Comparison of ENCODE assay signal across 1 cellular context in genomic region chr15:74906450-74907276, GRCh38.
TF ChIP-seq lines count a peak whose summit lies in the region.

TSS of gene FAM219B (minus strand) at chr15:74906851. CDS start at chr15:74906800, 51 bp downstream.

TF ChIP-seq in HepG2, 621 proteins besides CTCF, POLR2A, EP300 and RAD21 (continued from another document and continues in another):
- TF ChIP-seq ZNF841 (CRISPR knock-in tag; IDR thresholded peaks at IDR 0.05; ENCODE audit: borderline replicate concordance) (no peak), CCAR2 (optimal IDR thresholded peaks at IDR 0.05; ENCODE audit: low read depth, low read length) (no peak), HDAC1 (CRISPR knock-in tag; IDR thresholded peaks at IDR 0.05) (peak; percentile 23; the same call in 1 of the 2 replicates), SKI (IDR thresholded peaks at IDR 0.05; ENCODE audit: partially characterized antibody) (peak; percentile 15), SUZ12 (IDR thresholded peaks at IDR 0.05; ENCODE audit: low read depth, low read length) (no peak), PLSCR1 (CRISPR knock-in tag; IDR thresholded peaks at IDR 0.05; ENCODE audit: borderline replicate concordance) (no peak), ELF3 (CRISPR knock-in tag; IDR thresholded peaks at IDR 0.05) (peak; percentile 30), FIP1L1 (IDR thresholded peaks at IDR 0.05; ENCODE audit: borderline replicate concordance, insufficient read depth, low read depth, low read length) (peak; percentile 65; the same call in 1 of the 2 replicates), SALL1 (CRISPR knock-in tag; IDR thresholded peaks at IDR 0.05) (peak; percentile 27; the same call in 1 of the 2 replicates), ZNF670 (CRISPR knock-in tag; IDR thresholded peaks at IDR 0.05; ENCODE audit: borderline replicate concordance) (no peak), ZNF790 (CRISPR knock-in tag; IDR thresholded peaks at IDR 0.05; ENCODE audit: borderline replicate concordance) (no peak), ZNF30 (CRISPR knock-in tag; IDR thresholded peaks at IDR 0.05) (no peak), KDM4B (CRISPR knock-in tag; IDR thresholded peaks at IDR 0.05) (0 out of 2 replicates have a peak, but pooled peaks have one; percentile 33), HNRNPLL (IDR thresholded peaks at IDR 0.05; ENCODE audit: low read depth, low read length, poor library complexity, severe bottlenecking) (peak; percentile 71), KDM5A (IDR thresholded peaks at IDR 0.05; ENCODE audit: borderline replicate concordance, low read length) (peak; percentile 68; the same call in 1 of the 2 replicates), HNRNPUL1 (IDR thresholded peaks at IDR 0.05; ENCODE audit: low read depth, low read length) (no peak), PHF20 (CRISPR knock-in tag; IDR thresholded peaks at IDR 0.05) (peak; percentile 55; the same call in 1 of the 2 replicates), ZFX (CRISPR knock-in tag; IDR thresholded peaks at IDR 0.05; ENCODE audit: low read depth) (peak; percentile 83), ZNF773 (CRISPR knock-in tag; IDR thresholded peaks at IDR 0.05; ENCODE audit: borderline replicate concordance) (no peak), NFRKB (IDR thresholded peaks at IDR 0.05) (no peak), NFKB2 (CRISPR knock-in tag; IDR thresholded peaks at IDR 0.05; ENCODE audit: borderline replicate concordance) (peak; percentile 28; the same call in 1 of the 2 replicates), SP4 (CRISPR knock-in tag; IDR thresholded peaks at IDR 0.05) (peak; percentile 67), REL (CRISPR knock-in tag; conservative IDR thresholded peaks at IDR 0.05) (no peak), KLF12 (CRISPR knock-in tag; IDR thresholded peaks at IDR 0.05; ENCODE audit: borderline replicate concordance) (peak; percentile 63; the same call in 1 of the 2 replicates), NR2F6 (IDR thresholded peaks at IDR 0.05) (no peak), NR2F6 (CRISPR knock-in tag; IDR thresholded peaks at IDR 0.05) (no peak), ZNF256 (CRISPR knock-in tag; conservative IDR thresholded peaks at IDR 0.05) (no peak), RNF2 (conservative IDR thresholded peaks at IDR 0.05; ENCODE audit: low read depth) (0 out of 2 replicates have a peak, but pooled peaks have one; percentile 16), ZNF598 (CRISPR knock-in tag; IDR thresholded peaks at IDR 0.05; ENCODE audit: borderline replicate concordance) (no peak), DDIT3 (CRISPR knock-in tag; IDR thresholded peaks at IDR 0.05) (no peak), USF2 (IDR thresholded peaks at IDR 0.05; ENCODE audit: low read depth, low read length) (no peak), USF2 (CRISPR knock-in tag; IDR thresholded peaks at IDR 0.05; ENCODE audit: borderline replicate concordance) (no peak), ZNF550 (CRISPR knock-in tag; IDR thresholded peaks at IDR 0.05; ENCODE audit: borderline replicate concordance) (0 out of 2 replicates have a peak, but pooled peaks have one; percentile 40), FOXK2 (IDR thresholded peaks at IDR 0.05) (no peak), ZNF230 (CRISPR knock-in tag; IDR thresholded peaks at IDR 0.05) (no peak; the same call in 1 of the 2 replicates), BATF2 (CRISPR knock-in tag; IDR thresholded peaks at IDR 0.05) (no peak; the same call in 1 of the 2 replicates), ZNF605 (CRISPR knock-in tag; IDR thresholded peaks at IDR 0.05) (no peak), GATAD2A (CRISPR knock-in tag; IDR thresholded peaks at IDR 0.05) (0 out of 2 replicates have a peak, but pooled peaks have one; percentile 25), KDM3A (CRISPR knock-in tag; IDR thresholded peaks at IDR 0.05; ENCODE audit: low read depth) (no peak), HOMEZ (CRISPR knock-in tag; IDR thresholded peaks at IDR 0.05; ENCODE audit: low read depth) (no peak)
- TF ChIP-seq, protein P1, sequence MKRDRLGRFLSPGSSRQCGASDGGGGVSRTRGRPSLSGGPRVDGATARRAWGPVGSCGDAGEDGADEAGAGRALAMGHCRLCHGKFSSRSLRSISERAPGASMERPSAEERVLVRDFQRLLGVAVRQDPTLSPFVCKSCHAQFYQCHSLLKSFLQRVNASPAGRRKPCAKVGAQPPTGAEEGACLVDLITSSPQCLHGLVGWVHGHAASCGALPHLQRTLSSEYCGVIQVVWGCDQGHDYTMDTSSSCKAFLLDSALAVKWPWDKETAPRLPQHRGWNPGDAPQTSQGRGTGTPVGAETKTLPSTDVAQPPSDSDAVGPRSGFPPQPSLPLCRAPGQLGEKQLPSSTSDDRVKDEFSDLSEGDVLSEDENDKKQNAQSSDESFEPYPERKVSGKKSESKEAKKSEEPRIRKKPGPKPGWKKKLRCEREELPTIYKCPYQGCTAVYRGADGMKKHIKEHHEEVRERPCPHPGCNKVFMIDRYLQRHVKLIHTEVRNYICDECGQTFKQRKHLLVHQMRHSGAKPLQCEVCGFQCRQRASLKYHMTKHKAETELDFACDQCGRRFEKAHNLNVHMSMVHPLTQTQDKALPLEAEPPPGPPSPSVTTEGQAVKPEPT (CRISPR knock-in tag; IDR thresholded peaks at IDR 0.05; ENCODE audit: low read depth): 0 out of 2 replicates have a peak, but pooled peaks have one; percentile 7
- TF ChIP-seq, protein P2, sequence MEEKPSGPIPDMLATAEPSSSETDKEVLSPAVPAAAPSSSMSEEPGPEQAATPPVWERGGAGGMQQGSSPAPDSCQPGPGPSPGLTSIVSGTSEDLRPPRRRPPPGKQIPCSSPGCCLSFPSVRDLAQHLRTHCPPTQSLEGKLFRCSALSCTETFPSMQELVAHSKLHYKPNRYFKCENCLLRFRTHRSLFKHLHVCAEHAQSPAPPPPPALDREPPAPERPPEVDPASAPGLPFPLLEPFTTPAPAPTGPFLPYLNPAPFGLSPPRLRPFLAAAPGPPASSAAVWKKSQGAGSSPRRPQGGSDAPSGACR (CRISPR knock-in tag; IDR thresholded peaks at IDR 0.05): no peak
- TF ChIP-seq, protein P3, sequence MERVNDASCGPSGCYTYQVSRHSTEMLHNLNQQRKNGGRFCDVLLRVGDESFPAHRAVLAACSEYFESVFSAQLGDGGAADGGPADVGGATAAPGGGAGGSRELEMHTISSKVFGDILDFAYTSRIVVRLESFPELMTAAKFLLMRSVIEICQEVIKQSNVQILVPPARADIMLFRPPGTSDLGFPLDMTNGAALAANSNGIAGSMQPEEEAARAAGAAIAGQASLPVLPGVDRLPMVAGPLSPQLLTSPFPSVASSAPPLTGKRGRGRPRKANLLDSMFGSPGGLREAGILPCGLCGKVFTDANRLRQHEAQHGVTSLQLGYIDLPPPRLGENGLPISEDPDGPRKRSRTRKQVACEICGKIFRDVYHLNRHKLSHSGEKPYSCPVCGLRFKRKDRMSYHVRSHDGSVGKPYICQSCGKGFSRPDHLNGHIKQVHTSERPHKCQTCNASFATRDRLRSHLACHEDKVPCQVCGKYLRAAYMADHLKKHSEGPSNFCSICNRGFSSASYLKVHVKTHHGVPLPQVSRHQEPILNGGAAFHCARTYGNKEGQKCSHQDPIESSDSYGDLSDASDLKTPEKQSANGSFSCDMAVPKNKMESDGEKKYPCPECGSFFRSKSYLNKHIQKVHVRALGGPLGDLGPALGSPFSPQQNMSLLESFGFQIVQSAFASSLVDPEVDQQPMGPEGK (CRISPR knock-in tag; IDR thresholded peaks at IDR 0.05): peak; percentile 96
- TF ChIP-seq, protein P4, sequence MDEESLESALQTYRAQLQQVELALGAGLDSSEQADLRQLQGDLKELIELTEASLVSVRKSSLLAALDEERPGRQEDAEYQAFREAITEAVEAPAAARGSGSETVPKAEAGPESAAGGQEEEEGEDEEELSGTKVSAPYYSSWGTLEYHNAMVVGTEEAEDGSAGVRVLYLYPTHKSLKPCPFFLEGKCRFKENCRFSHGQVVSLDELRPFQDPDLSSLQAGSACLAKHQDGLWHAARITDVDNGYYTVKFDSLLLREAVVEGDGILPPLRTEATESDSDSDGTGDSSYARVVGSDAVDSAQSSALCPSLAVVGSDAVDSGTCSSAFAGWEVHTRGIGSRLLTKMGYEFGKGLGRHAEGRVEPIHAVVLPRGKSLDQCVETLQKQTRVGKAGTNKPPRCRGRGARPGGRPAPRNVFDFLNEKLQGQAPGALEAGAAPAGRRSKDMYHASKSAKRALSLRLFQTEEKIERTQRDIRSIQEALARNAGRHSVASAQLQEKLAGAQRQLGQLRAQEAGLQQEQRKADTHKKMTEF (CRISPR knock-in tag; IDR thresholded peaks at IDR 0.05): peak; percentile 77
- TF ChIP-seq, protein P5, sequence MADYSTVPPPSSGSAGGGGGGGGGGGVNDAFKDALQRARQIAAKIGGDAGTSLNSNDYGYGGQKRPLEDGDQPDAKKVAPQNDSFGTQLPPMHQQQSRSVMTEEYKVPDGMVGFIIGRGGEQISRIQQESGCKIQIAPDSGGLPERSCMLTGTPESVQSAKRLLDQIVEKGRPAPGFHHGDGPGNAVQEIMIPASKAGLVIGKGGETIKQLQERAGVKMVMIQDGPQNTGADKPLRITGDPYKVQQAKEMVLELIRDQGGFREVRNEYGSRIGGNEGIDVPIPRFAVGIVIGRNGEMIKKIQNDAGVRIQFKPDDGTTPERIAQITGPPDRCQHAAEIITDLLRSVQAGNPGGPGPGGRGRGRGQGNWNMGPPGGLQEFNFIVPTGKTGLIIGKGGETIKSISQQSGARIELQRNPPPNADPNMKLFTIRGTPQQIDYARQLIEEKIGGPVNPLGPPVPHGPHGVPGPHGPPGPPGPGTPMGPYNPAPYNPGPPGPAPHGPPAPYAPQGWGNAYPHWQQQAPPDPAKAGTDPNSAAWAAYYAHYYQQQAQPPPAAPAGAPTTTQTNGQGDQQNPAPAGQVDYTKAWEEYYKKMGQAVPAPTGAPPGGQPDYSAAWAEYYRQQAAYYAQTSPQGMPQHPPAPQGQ (CRISPR knock-in tag; IDR thresholded peaks at IDR 0.05; ENCODE audit: borderline replicate concordance): no peak
- TF ChIP-seq, protein P6, sequence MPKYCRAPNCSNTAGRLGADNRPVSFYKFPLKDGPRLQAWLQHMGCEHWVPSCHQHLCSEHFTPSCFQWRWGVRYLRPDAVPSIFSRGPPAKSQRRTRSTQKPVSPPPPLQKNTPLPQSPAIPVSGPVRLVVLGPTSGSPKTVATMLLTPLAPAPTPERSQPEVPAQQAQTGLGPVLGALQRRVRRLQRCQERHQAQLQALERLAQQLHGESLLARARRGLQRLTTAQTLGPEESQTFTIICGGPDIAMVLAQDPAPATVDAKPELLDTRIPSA (CRISPR knock-in tag; IDR thresholded peaks at IDR 0.05; ENCODE audit: borderline replicate concordance): no peak
- TF ChIP-seq, protein P7, sequence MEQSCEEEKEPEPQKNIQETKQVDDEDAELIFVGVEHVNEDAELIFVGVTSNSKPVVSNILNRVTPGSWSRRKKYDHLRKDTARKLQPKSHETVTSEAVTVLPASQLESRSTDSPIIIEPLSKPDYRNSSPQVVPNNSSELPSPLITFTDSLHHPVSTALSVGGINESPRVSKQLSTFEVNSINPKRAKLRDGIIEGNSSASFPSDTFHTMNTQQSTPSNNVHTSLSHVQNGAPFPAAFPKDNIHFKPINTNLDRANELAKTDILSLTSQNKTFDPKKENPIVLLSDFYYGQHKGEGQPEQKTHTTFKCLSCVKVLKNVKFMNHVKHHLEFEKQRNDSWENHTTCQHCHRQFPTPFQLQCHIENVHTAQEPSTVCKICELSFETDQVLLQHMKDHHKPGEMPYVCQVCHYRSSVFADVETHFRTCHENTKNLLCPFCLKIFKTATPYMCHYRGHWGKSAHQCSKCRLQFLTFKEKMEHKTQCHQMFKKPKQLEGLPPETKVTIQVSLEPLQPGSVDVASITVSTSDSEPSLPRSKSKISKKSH (CRISPR knock-in tag; IDR thresholded peaks at IDR 0.05; ENCODE audit: borderline replicate concordance): no peak
